Comparison of ENCODE assay signal across 23 cellular contexts in genomic region chr18:41324020-41324791, GRCh38.
A peak's percentile ranks its signal among the peaks of the same experiment; 100 is the strongest.
DNase-seq lines count a peak whose midpoint lies in the region; ATAC-seq and TF ChIP-seq lines count a peak whose summit lies in the region.
"Had no signal": no experiment of that assay in that cellular context is flagged by ENCODE, and none has a peak within 500 bp of the region (broad histone marks: within the 10 kb centered on the region; RNA-seq: fewer than 3 reads in every experiment).

No MANE protein-coding gene starts in this region.

- TF ChIP-seq RAD21 in IMR-90 (IDR thresholded peaks at IDR 0.05; ENCODE audit: low read length) = no peak

- H3K27ac ChIP-seq in ACC112 (ENCODE audit: low read depth, low read length) (peak overlapping the region; percentile 43; the same call in 1 of the 2 replicates), IMR-90 (ENCODE audit: insufficient read depth, low read length) (no peak overlapping the region), mammary epithelial cell (ENCODE audit: insufficient read depth, low read depth, low read length) (peak overlapping the region; percentile 85)
- H3K27ac ChIP-seq: adrenal gland, brain microvascular endothelial cell, neural progenitor cell, sigmoid colon had no signal

- CTCF ChIA-PET in IMR-90 (lab: Yijun Ruan, JAX) = interaction anchor here (1.2 kb wide), 1 partner anchor 27 kb away, joined by 4 read pairs; no protein-coding TSS in a partner anchor
- CTCF ChIA-PET in mammary epithelial cell (lab: Charles Lee; ENCODE audit: low non-redundant PET) = interaction anchor here (0.5 to 0.7 kb wide), 3 partner anchors 8 to 1330 kb away, joined by 3 to 8 read pairs (median 4); no protein-coding TSS in a partner anchor

- H3K4ac ChIP-seq in IMR-90 (ENCODE audit: low read depth, low read length) = peak overlapping the region; percentile 83

- H3K4me2 ChIP-seq in IMR-90 (ENCODE audit: low read depth, low read length) = no peak overlapping the region
- peak overlapping the region; percentile 14 for H3K4me2 ChIP-seq in mammary epithelial cell (ENCODE audit: insufficient read depth, low read depth, low read length)
- H3K4me2 ChIP-seq: neural progenitor cell had no signal

- H4K20me1 ChIP-seq in IMR-90 (ENCODE audit: insufficient read depth, low read length) (no peaks in the 10 kb centered on the region), mammary epithelial cell (ENCODE audit: insufficient read depth, low read length) (no peaks in the 10 kb centered on the region)

- no peaks in the 10 kb centered on the region for H3K36me3 ChIP-seq in ACC112 (ENCODE audit: insufficient read depth, low read length)
- no peaks in the 10 kb centered on the region for H3K36me3 ChIP-seq in IMR-90 (ENCODE audit: control insufficient read depth, insufficient read depth, low read length)
- no peaks in the 10 kb centered on the region for H3K36me3 ChIP-seq in mammary epithelial cell (ENCODE audit: insufficient read depth, low read length)
- H3K36me3 ChIP-seq: adrenal gland, brain microvascular endothelial cell, neural progenitor cell, sigmoid colon had no signal

- H3K27me3 ChIP-seq in ACC112 (ENCODE audit: insufficient read depth, low read length) (no peaks in the 10 kb centered on the region), IMR-90 (ENCODE audit: control insufficient read depth, insufficient read depth, low read length) (no peaks in the 10 kb centered on the region), mammary epithelial cell (ENCODE audit: insufficient read depth, low read length) (no peaks in the 10 kb centered on the region)
- H3K27me3 ChIP-seq: adrenal gland, brain microvascular endothelial cell, neural progenitor cell, sigmoid colon had no signal

- H3K9me3 ChIP-seq in IMR-90 (ENCODE audit: control insufficient read depth, insufficient read depth, low read length) (no peaks in the 10 kb centered on the region), mammary epithelial cell (replicated peaks; ENCODE audit: insufficient read depth, low read length) (peaks cover 5% of the 10 kb centered on the region)
- H3K9me3 ChIP-seq: adrenal gland, sigmoid colon had no signal

- no peak overlapping the region for H3K56ac ChIP-seq in IMR-90 (ENCODE audit: extremely low read depth, insufficient read depth, low read length)

- H3K79me1 ChIP-seq in IMR-90 (ENCODE audit: low read depth in 1 of 2, low read length in 2 of 2) = no peaks in the 10 kb centered on the region

- no TSS peak for BruUV-seq in IMR-90 (replicated peaks; lab: Mats Ljungman, UMichigan)
- BruUV-seq in mammary epithelial cell (replicated peaks; lab: Mats Ljungman, UMichigan) = TSS peak; percentile 83

- H3K9ac ChIP-seq in IMR-90 (ENCODE audit: low read depth, low read length) (no peak overlapping the region), mammary epithelial cell (ENCODE audit: insufficient read depth, low read length) (no peak overlapping the region)
- H3K9ac ChIP-seq: neural progenitor cell had no signal

- in situ Hi-C loops in IMR-90 (cut with MboI; ENCODE audit: low sequenced_read_pairs) = no loop called here
- in situ Hi-C loops in mammary epithelial cell (cut with MboI; ENCODE audit: low sequenced_read_pairs in 2 of 2) = no loop called here
- in situ Hi-C loops in KBM-7 (cut with MboI; ENCODE audit: low pct_unique_long_range_greater_than_20kb, low sequenced_read_pairs) = no loop called here

- peak overlapping the region; percentile 62 for H2AK9ac ChIP-seq in IMR-90 (replicated peaks; ENCODE audit: low read depth, low read length, poor library complexity)

- ATAC-seq in IMR-90 (ENCODE audit: low read depth) = peak; percentile 18; the same call in 1 of the 2 replicates

- WGBS in IMR-90 (ENCODE audit: extremely low coverage in 2 of 2, insufficient read length in 1 of 2), 2 experiments = no CpG with 5 or more reads among the region's 2 CpGs
- whole genome bisulfite sequencing in mammary epithelial cell (ENCODE audit: low coverage, missing lambda C conversion rate) = 93% methylated on average over 2 of the region's 2 CpGs

- peak overlapping the region in 1 of 2 experiments; percentile 49; a peak in 2 of 4 replicates for H4K8ac ChIP-seq in IMR-90 (ENCODE audit: low read depth in 2 of 2, low read length in 2 of 2)

- peak overlapping the region; percentile 66 for H4K91ac ChIP-seq in IMR-90 (ENCODE audit: insufficient read depth, low read depth, low read length)

- H2AFZ ChIP-seq in ACC112 (ENCODE audit: low read length, unreplicated experiment) (no peak overlapping the region), IMR-90 (replicated peaks; ENCODE audit: low read length, poor library complexity) (no peak overlapping the region), mammary epithelial cell (ENCODE audit: low read depth, low read length) (peak overlapping the region; percentile 43)
- H2AFZ ChIP-seq: neural progenitor cell had no signal

- DNase-seq in IMR-90 (peak; percentile 17), mammary epithelial cell (peak; percentile 29), islet precursor cell (peak; percentile 60), NCI-H446 (lab: John Stamatoyannopoulos, UW) (no peak), cerebellar nuclear complex (lab: John Stamatoyannopoulos, UW) (no peak), KBM-7 (no peak), nucleus accumbens (lab: John Stamatoyannopoulos, UW) (no peak)
- DNase-seq: activated CD4-positive, alpha-beta T cell treated with anti-CD3 and anti-CD28 coated beads for 48 hours; activated naive CD4-positive, alpha-beta T cell; activated T-cell treated with anti-CD3 and anti-CD28 coated beads, Interleukin-2, amount 50 U/mL, for 24 hours; adrenal gland; brain microvascular endothelial cell; C1 segment of cervical spinal cord; Calu3; effector CD8-positive, alpha-beta T cell; EL; MM.1S; NCI-H446 treated with DMSO at 0.1 percent for 48 hours; NK-92 treated with Interleukin-12 subunit alpha and Interleukin-12 subunit beta, amount 100 ng/mL, for 24 hours; sigmoid colon; T-helper 2 cell had no signal

- peak overlapping the region; percentile 96; the same call in 2 of the 3 replicates for H2BK15ac ChIP-seq in IMR-90 (ENCODE audit: low read depth, low read length)

- H2BK20ac ChIP-seq in IMR-90 (ENCODE audit: low read depth, low read length) = peak overlapping the region; percentile 92

- H3K79me2 ChIP-seq in ACC112 (ENCODE audit: control insufficient read depth, insufficient read depth, low read length, unreplicated experiment) (no peaks in the 10 kb centered on the region), mammary epithelial cell (ENCODE audit: insufficient read depth, low read length) (no peaks in the 10 kb centered on the region)

- no peak for TF ChIP-seq POLR2A in IMR-90 (IDR thresholded peaks at IDR 0.05; ENCODE audit: low read depth, low read length)

- peak overlapping the region; percentile 53 for H2BK5ac ChIP-seq in IMR-90 (ENCODE audit: low read depth, low read length, poor library complexity, severe bottlenecking)

- peak overlapping the region; percentile 16; the same call in 1 of the 2 replicates for H3K18ac ChIP-seq in IMR-90 (ENCODE audit: low read depth, low read length)

- H2BK120ac ChIP-seq in IMR-90 (ENCODE audit: low read depth, low read length) = peak overlapping the region; percentile 92

- peak overlapping the region; percentile 64; the same call in 1 of the 2 replicates for H4K5ac ChIP-seq in IMR-90 (ENCODE audit: low read depth, low read length)

- POLR2A ChIA-PET in IMR-90 (lab: Charles Lee; ENCODE audit: unreplicated experiment) = no interaction called here

- peak overlapping the region; percentile 90 for H3K14ac ChIP-seq in IMR-90 (replicated peaks; ENCODE audit: low read depth, low read length)

- peaks cover 7% of the 10 kb centered on the region for H3K9me1 ChIP-seq in IMR-90 (ENCODE audit: insufficient read depth, low read length)

- H2AK5ac ChIP-seq in IMR-90 (ENCODE audit: low read depth, low read length) = peak overlapping the region; percentile 92; the same call in 1 of the 2 replicates

- dilution Hi-C loops in IMR-90 (cut with HindIII; ENCODE audit: low sequenced_read_pairs, unreplicated experiment) = no loop called here
- dilution Hi-C loops in mammary epithelial cell (cut with HindIII; ENCODE audit: low sequenced_read_pairs) = loop anchor here (5.0 kb wide), 1 partner anchor 92 kb away; no protein-coding TSS in a partner anchor

- H3K4me3 ChIP-seq in ACC112 (ENCODE audit: low read depth, low read length) (no peak overlapping the region; the same call in 1 of the 2 replicates), IMR-90 (ENCODE audit: insufficient read depth, low read depth, low read length) (no peak overlapping the region), mammary epithelial cell (replicated peaks in 1 of 3; ENCODE audit: insufficient read depth in 1 of 3, low read depth in 2 of 3, low read length in 3 of 3) (no peak overlapping the region)
- H3K4me3 ChIP-seq: adrenal gland, neural progenitor cell, sigmoid colon had no signal

- peak overlapping the region; percentile 87 for H3K23ac ChIP-seq in IMR-90 (ENCODE audit: low read depth, low read length)

- intact Hi-C loops in IMR-90 (cut with micrococcal nuclease) (loop anchor here (5.0 kb wide), 1 partner anchor 1477 kb away; no protein-coding TSS in a partner anchor), mammary epithelial cell (cut with micrococcal nuclease) (loop anchor here (1.0 to 5.0 kb wide), 3 partner anchors 179 to 457 kb away; no protein-coding TSS in a partner anchor)

- no peak for TF ChIP-seq CTCF in IMR-90 (conservative IDR thresholded peaks at IDR 0.05; ENCODE audit: low read depth, low read length)
- TF ChIP-seq CTCF in mammary epithelial cell (conservative IDR thresholded peaks at IDR 0.05 in 1 of 2, IDR thresholded peaks at IDR 0.05 in 1 of 2; ENCODE audit: extremely low read depth in 1 of 2, insufficient read depth in 1 of 2, low read depth in 1 of 2, low read length in 2 of 2) = no peak

- H3K4me1 ChIP-seq in ACC112 (ENCODE audit: control insufficient read depth, insufficient read depth, low read length, unreplicated experiment) (peaks cover 30% of the 10 kb centered on the region), IMR-90 (ENCODE audit: control insufficient read depth, insufficient read depth, low read length) (peaks cover 3% of the 10 kb centered on the region; the same call in 1 of the 2 replicates), mammary epithelial cell (ENCODE audit: insufficient read depth, low read length) (peaks cover 46% of the 10 kb centered on the region)
- H3K4me1 ChIP-seq: adrenal gland, neural progenitor cell, sigmoid colon had no signal

TF ChIP-seq in IMR-90, 13 proteins besides CTCF, POLR2A, EP300 and RAD21 (continues in another document):
- TF ChIP-seq CHD1 (IDR thresholded peaks at IDR 0.05; ENCODE audit: low read depth, low read length) = no peak
- no peak for TF ChIP-seq NFE2L2 (IDR thresholded peaks at IDR 0.05; ENCODE audit: low read depth, low read length)
- no peak for TF ChIP-seq ELK1 (IDR thresholded peaks at IDR 0.05; ENCODE audit: borderline replicate concordance, low read depth, low read length)

Comparison
In these comparisons a context has a peak if more than half of its experiments do, and no peak if none do; other contexts are left out.
1. DNase-seq: peak in IMR-90 (single experiment), mammary epithelial cell (single experiment) and islet precursor cell (single experiment); none in NCI-H446 (0 of 2), cerebellar nuclear complex (0 of 2), KBM-7 (single experiment) and nucleus accumbens (0 of 56).